ENCODE assay signal across 1 cellular context in genomic region chr6:157246771-157247484, GRCh38.
A peak's percentile ranks its signal among the peaks of the same experiment; 100 is the strongest.
TF ChIP-seq lines count a peak whose summit lies in the region.

No MANE protein-coding gene starts in this region.

TF ChIP-seq in K562, 482 proteins besides CTCF, POLR2A, EP300 and RAD21 (continued from another document and continues in another):
- TF ChIP-seq, protein P1, sequence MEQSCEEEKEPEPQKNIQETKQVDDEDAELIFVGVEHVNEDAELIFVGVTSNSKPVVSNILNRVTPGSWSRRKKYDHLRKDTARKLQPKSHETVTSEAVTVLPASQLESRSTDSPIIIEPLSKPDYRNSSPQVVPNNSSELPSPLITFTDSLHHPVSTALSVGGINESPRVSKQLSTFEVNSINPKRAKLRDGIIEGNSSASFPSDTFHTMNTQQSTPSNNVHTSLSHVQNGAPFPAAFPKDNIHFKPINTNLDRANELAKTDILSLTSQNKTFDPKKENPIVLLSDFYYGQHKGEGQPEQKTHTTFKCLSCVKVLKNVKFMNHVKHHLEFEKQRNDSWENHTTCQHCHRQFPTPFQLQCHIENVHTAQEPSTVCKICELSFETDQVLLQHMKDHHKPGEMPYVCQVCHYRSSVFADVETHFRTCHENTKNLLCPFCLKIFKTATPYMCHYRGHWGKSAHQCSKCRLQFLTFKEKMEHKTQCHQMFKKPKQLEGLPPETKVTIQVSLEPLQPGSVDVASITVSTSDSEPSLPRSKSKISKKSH (CRISPR knock-in tag; IDR thresholded peaks at IDR 0.05): no peak
- no peak for TF ChIP-seq FOXA3 (CRISPR knock-in tag; conservative IDR thresholded peaks at IDR 0.05 in 1 of 2, IDR thresholded peaks at IDR 0.05 in 1 of 2)
- TF ChIP-seq EP400 (IDR thresholded peaks at IDR 0.05): no peak
- TF ChIP-seq SMC3 (conservative IDR thresholded peaks at IDR 0.05; ENCODE audit: insufficient read depth, low read depth, low read length): no peak
- no peak for TF ChIP-seq BRD4 (IDR thresholded peaks at IDR 0.05)
- TF ChIP-seq NCOA2 (IDR thresholded peaks at IDR 0.05; ENCODE audit: partially characterized antibody in 2 of 2): no peak
- no peak for TF ChIP-seq BMI1 (IDR thresholded peaks at IDR 0.05; ENCODE audit: low read length)
- no peak for TF ChIP-seq PHB (CRISPR knock-in tag; IDR thresholded peaks at IDR 0.05)
- TF ChIP-seq RCOR1 (IDR thresholded peaks at IDR 0.05; ENCODE audit: borderline replicate concordance in 1 of 2, low read depth in 2 of 2, low read length in 2 of 2): 0 out of 4 replicates have a peak, but pooled peaks of 1 of the 2 experiments have one; percentile 23
- TF ChIP-seq MTF1 (CRISPR knock-in tag; IDR thresholded peaks at IDR 0.05; ENCODE audit: borderline replicate concordance): no peak
- TF ChIP-seq ADNP (tag; IDR thresholded peaks at IDR 0.05): peak; percentile 75
- TF ChIP-seq SMARCA5 (IDR thresholded peaks at IDR 0.05): peak; percentile 58; the same call in 1 of the 2 replicates
- peak in 1 of 2 experiments; percentile 78; a peak in 2 of 3 replicates for TF ChIP-seq CBX3 (IDR thresholded peaks at IDR 0.05; ENCODE audit: borderline replicate concordance in 1 of 2, low read length in 2 of 2)
- TF ChIP-seq, protein P2, sequence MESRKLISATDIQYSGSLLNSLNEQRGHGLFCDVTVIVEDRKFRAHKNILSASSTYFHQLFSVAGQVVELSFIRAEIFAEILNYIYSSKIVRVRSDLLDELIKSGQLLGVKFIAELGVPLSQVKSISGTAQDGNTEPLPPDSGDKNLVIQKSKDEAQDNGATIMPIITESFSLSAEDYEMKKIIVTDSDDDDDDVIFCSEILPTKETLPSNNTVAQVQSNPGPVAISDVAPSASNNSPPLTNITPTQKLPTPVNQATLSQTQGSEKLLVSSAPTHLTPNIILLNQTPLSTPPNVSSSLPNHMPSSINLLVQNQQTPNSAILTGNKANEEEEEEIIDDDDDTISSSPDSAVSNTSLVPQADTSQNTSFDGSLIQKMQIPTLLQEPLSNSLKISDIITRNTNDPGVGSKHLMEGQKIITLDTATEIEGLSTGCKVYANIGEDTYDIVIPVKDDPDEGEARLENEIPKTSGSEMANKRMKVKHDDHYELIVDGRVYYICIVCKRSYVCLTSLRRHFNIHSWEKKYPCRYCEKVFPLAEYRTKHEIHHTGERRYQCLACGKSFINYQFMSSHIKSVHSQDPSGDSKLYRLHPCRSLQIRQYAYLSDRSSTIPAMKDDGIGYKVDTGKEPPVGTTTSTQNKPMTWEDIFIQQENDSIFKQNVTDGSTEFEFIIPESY (CRISPR knock-in tag; IDR thresholded peaks at IDR 0.05): peak; percentile 92
- TF ChIP-seq ZNF41 (CRISPR knock-in tag; conservative IDR thresholded peaks at IDR 0.05): no peak
- TF ChIP-seq FOXK2 (conservative IDR thresholded peaks at IDR 0.05 in 1 of 2, IDR thresholded peaks at IDR 0.05 in 1 of 2; ENCODE audit: low read depth in 2 of 2): no peak
- TF ChIP-seq, protein P3, sequence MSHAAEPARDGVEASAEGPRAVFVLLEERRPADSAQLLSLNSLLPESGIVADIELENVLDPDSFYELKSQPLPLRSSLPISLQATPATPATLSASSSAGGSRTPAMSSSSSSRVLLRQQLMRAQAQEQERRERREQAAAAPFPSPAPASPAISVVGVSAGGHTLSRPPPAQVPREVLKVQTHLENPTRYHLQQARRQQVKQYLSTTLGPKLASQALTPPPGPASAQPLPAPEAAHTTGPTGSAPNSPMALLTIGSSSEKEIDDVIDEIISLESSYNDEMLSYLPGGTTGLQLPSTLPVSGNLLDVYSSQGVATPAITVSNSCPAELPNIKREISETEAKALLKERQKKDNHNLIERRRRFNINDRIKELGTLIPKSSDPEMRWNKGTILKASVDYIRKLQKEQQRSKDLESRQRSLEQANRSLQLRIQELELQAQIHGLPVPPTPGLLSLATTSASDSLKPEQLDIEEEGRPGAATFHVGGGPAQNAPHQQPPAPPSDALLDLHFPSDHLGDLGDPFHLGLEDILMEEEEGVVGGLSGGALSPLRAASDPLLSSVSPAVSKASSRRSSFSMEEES (CRISPR knock-in tag; IDR thresholded peaks at IDR 0.05): no peak
- no peak for TF ChIP-seq RBM17 (IDR thresholded peaks at IDR 0.05; ENCODE audit: borderline replicate concordance, low read depth, low read length)
- no peak for TF ChIP-seq KLF13 (tag; IDR thresholded peaks at IDR 0.05; ENCODE audit: borderline replicate concordance, low read depth)
- no peak for TF ChIP-seq CTCFL (IDR thresholded peaks at IDR 0.05; ENCODE audit: borderline replicate concordance, insufficient read depth, low read depth, low read length, poor library complexity, severe bottlenecking)
- no peak for TF ChIP-seq ZNF644 (tag; IDR thresholded peaks at IDR 0.05; ENCODE audit: low read depth)
- TF ChIP-seq RERE (CRISPR knock-in tag; IDR thresholded peaks at IDR 0.05; ENCODE audit: borderline replicate concordance): no peak
- TF ChIP-seq CBFB (CRISPR knock-in tag; IDR thresholded peaks at IDR 0.05): no peak
- TF ChIP-seq ZNF311 (CRISPR knock-in tag; IDR thresholded peaks at IDR 0.05): no peak
- no peak for TF ChIP-seq ZNF408 (CRISPR knock-in tag; IDR thresholded peaks at IDR 0.05; ENCODE audit: low read depth)
- TF ChIP-seq MCM7 (IDR thresholded peaks at IDR 0.05): no peak
- no peak for TF ChIP-seq HBP1 (CRISPR knock-in tag; IDR thresholded peaks at IDR 0.05)
- no peak for TF ChIP-seq ZSCAN29 (IDR thresholded peaks at IDR 0.05)
- no peak for TF ChIP-seq NFRKB (IDR thresholded peaks at IDR 0.05; ENCODE audit: low read depth)
- TF ChIP-seq NEUROD1 (IDR thresholded peaks at IDR 0.05; ENCODE audit: borderline replicate concordance, low read depth, low read length, partially characterized antibody): no peak
- TF ChIP-seq MBD1 (CRISPR knock-in tag; IDR thresholded peaks at IDR 0.05): no peak
- no peak for TF ChIP-seq ZC3H8 (IDR thresholded peaks at IDR 0.05)
- TF ChIP-seq OTX1 (CRISPR knock-in tag; IDR thresholded peaks at IDR 0.05): no peak
- TF ChIP-seq CREBBP (IDR thresholded peaks at IDR 0.05; ENCODE audit: low read depth, low read length): no peak
- TF ChIP-seq GATA2 (CRISPR knock-in tag; IDR thresholded peaks at IDR 0.05): no peak
- no peak for TF ChIP-seq ZNF707 (CRISPR knock-in tag; conservative IDR thresholded peaks at IDR 0.05)
- TF ChIP-seq MAFF (IDR thresholded peaks at IDR 0.05; ENCODE audit: low read length): no peak
- TF ChIP-seq KDM1A (IDR thresholded peaks at IDR 0.05): peak; percentile 62 to 82
- no peak for TF ChIP-seq DLX4 (CRISPR knock-in tag; IDR thresholded peaks at IDR 0.05)
- peak; percentile 74; the same call in 1 of the 2 replicates for TF ChIP-seq HDAC2 (IDR thresholded peaks at IDR 0.05)
- peak; percentile 97 for TF ChIP-seq BCOR (IDR thresholded peaks at IDR 0.05)
- TF ChIP-seq, protein P4, sequence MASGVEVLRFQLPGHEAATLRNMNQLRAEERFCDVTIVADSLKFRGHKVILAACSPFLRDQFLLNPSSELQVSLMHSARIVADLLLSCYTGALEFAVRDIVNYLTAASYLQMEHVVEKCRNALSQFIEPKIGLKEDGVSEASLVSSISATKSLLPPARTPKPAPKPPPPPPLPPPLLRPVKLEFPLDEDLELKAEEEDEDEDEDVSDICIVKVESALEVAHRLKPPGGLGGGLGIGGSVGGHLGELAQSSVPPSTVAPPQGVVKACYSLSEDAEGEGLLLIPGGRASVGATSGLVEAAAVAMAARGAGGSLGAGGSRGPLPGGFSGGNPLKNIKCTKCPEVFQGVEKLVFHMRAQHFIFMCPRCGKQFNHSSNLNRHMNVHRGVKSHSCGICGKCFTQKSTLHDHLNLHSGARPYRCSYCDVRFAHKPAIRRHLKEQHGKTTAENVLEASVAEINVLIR (CRISPR knock-in tag; IDR thresholded peaks at IDR 0.05): no peak
- TF ChIP-seq KAT7 (CRISPR knock-in tag; IDR thresholded peaks at IDR 0.05; ENCODE audit: borderline replicate concordance): no peak
- TF ChIP-seq ARID2 (IDR thresholded peaks at IDR 0.05): no peak
- TF ChIP-seq ZNF75A (CRISPR knock-in tag; IDR thresholded peaks at IDR 0.05): no peak
- TF ChIP-seq THRB (CRISPR knock-in tag; conservative IDR thresholded peaks at IDR 0.05): no peak
- TF ChIP-seq CBX2 (IDR thresholded peaks at IDR 0.05; ENCODE audit: insufficient read depth, low read length, poor library complexity, severe bottlenecking): no peak
- peak; percentile 95 for TF ChIP-seq RBM25 (IDR thresholded peaks at IDR 0.05; ENCODE audit: low read depth, low read length, severe bottlenecking)
- no peak for TF ChIP-seq ASH1L (IDR thresholded peaks at IDR 0.05; ENCODE audit: borderline replicate concordance, low read depth, partially characterized antibody)
- TF ChIP-seq TAL1 (IDR thresholded peaks at IDR 0.05): no peak
